21 cellular contexts compared by ENCODE assay signal in the genomic region with DNA sequence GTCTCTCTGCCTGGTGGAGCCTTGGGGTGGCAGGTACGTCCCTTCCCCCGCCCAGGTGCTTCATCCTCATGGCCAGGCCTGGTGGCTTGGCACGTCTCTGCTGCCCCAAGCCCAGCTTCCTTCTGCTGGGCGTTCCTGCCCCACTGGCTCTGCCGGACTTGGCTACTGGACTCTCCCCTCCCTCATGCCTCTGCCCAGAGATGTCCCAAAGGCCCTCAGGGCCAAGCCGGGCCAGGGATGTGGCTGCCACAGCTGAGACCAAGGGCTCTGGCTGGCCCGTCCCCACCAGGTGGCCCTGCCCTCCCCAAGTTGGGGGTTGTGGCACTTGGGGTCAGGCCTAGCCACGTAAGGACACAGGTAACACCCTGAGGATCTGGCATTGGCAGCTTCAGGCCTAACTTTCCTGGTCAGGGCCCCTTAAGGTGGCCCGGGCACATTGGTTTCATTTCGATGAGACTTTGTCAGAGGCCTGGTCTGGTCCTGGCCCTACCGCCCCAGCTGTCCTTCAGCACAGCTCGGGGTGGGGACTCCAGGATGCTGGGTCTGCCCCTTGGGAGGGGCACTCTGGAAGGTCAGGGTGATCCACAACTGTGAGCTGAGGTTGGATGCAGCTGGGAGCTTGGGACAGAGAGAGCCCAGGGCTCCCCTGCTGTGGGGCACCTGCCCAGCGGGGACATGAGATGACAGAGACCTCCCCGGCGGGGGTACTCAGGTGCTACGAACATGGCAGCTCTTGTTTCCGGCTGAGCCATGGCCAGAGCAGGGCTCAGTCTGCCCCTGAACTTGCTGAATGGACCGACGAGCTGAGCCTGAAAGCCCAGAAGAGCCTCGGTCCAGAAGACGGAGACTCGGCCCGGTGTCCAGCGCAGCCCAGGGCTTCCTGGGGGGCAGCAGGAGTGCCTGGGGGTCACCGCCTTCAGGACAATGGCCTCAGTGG. TPM values are rescaled to one million over a fixed set of nuclear protein-coding genes. Genes with fewer than 3 reads are reported as not detected.
DNase-seq lines count a peak whose midpoint lies in the region; ATAC-seq, FAIRE-seq and TF ChIP-seq lines count a peak whose summit lies in the region.
"Had no signal": no experiment of that assay in that cellular context is flagged by ENCODE, and none has a peak within 500 bp of the region (broad histone marks: within the 10 kb centered on the region; RNA-seq: fewer than 3 reads in every experiment).

No MANE protein-coding gene starts in this region.

- FAIRE-seq in kidney (lab: Jason Lieb, UNC), result no peak
- FAIRE-seq: colon, frontal cortex, K562, small intestine had no signal

- H3K27me3 ChIP-seq in RWPE2 (ENCODE audit: insufficient read depth, poor library complexity, severe bottlenecking), result no peaks in the 10 kb centered on the region
- H3K27me3 ChIP-seq in sigmoid colon, result peaks cover 7 to 24% (median 12%) of the 10 kb centered on the region in 3 donors

- 84 to 92% methylated on average over 25 of the region's 25 CpGs for WGBS in sigmoid colon, 2 donors

- H3K36me3 ChIP-seq in RWPE2 (ENCODE audit: low read depth) (no peaks in the 10 kb centered on the region), kidney (ENCODE audit: control insufficient read depth in 1 of 2, insufficient read depth in 2 of 2, low read length in 2 of 2) (no peaks in the 10 kb centered on the region), sigmoid colon (peaks cover 0 to 15% (median 8%) of the 10 kb centered on the region in 4 donors)

- peak; percentile 52 for DNase-seq in DMS53 (lab: John Stamatoyannopoulos, UW)
- no peak for DNase-seq in DMS53 treated with DMSO at 0.1 percent for 48 hours (lab: John Stamatoyannopoulos, UW; ENCODE audit: unreplicated experiment)
- no peak for DNase-seq in RWPE2 (ENCODE audit: low spot score)
- peak; percentile 75 for DNase-seq in kidney
- peak; percentile 43 for DNase-seq in sigmoid colon
- no peak for DNase-seq in kidney tubule cell (ENCODE audit: low spot score)
- DNase-seq in iPS-NIHi7 (ENCODE audit: extremely low spot score), result no peak
- no peak for DNase-seq in middle frontal gyrus (ENCODE audit: extremely low spot score, low spot score)
- DNase-seq: 8988T, activated gamma-delta T cell treated with Interleukin-2 at 50 U/mL for 16 hours, C1 segment of cervical spinal cord, DMS79 treated with DMSO at 0.1 percent for 48 hours, midbrain, NCI-H1092, NCI-H82, occipital lobe, small intestine had no signal

- TF ChIP-seq CTCF in RWPE2 (IDR thresholded peaks at IDR 0.05; ENCODE audit: poor library complexity, severe bottlenecking) (no peak), kidney (IDR thresholded peaks at IDR 0.05; ENCODE audit: borderline replicate concordance, extremely low read depth, insufficient read depth) (no peak), sigmoid colon (IDR thresholded peaks at IDR 0.05) (no peak)

- no peak for TF ChIP-seq EP300 in sigmoid colon (IDR thresholded peaks at IDR 0.05)

- H3K9me3 ChIP-seq in RWPE2 (ENCODE audit: severe bottlenecking) (no peaks in the 10 kb centered on the region), kidney (ENCODE audit: control insufficient read depth in 1 of 2, low read length in 2 of 2) (no peaks in the 10 kb centered on the region), sigmoid colon (no peaks in the 10 kb centered on the region)
- H3K9me3 ChIP-seq: upper lobe of left lung had no signal

- no peak overlapping the region for H3K27ac ChIP-seq in RWPE2 (ENCODE audit: poor library complexity, severe bottlenecking)
- H3K27ac ChIP-seq in kidney (ENCODE audit: low read depth in 2 of 2, low read length in 2 of 2), result no peak overlapping the region
- no peak overlapping the region for H3K27ac ChIP-seq in sigmoid colon
- H3K27ac ChIP-seq: upper lobe of left lung had no signal

- no peak for TF ChIP-seq POLR2A in sigmoid colon (IDR thresholded peaks at IDR 0.05)

- H3K4me3 ChIP-seq in RWPE2 (ENCODE audit: severe bottlenecking) (no peak overlapping the region), kidney (ENCODE audit: low read length in 2 of 2) (no peak overlapping the region), sigmoid colon (no peak overlapping the region)
- H3K4me3 ChIP-seq: K562, upper lobe of left lung had no signal

- ATAC-seq in RWPE2 (ENCODE audit: low read depth), result 0 out of 3 replicates have a peak, but pooled peaks have one; percentile 7
- ATAC-seq: K562 had no signal

- no peaks in the 10 kb centered on the region for H3K4me1 ChIP-seq in RWPE2 (ENCODE audit: insufficient read depth, poor library complexity, severe bottlenecking)
- no peaks in the 10 kb centered on the region for H3K4me1 ChIP-seq in kidney (ENCODE audit: control insufficient read depth in 1 of 2, insufficient read depth in 1 of 2, low read depth in 1 of 2, low read length in 2 of 2)
- H3K4me1 ChIP-seq in sigmoid colon, result peaks cover 0 to 14% (median 7%) of the 10 kb centered on the region in 4 donors

- H3K9ac ChIP-seq in kidney (ENCODE audit: low read length in 2 of 2), result no peak overlapping the region

- intact Hi-C loops in kidney (cut with DNase I), result no loop called here
- intact Hi-C loops in sigmoid colon (cut with DNase I), result no loop called here

RNA-seq across cellular contexts. Expression of a gene that starts 2.9 kb away (rescaled TPM):
- total RNA-seq in kidney, result 3.1 TPM
- not detected for polyA plus RNA-seq in kidney (ENCODE audit: insufficient read depth, low read depth, low replicate concordance)
- total RNA-seq in sigmoid colon, result not detected
- 1 to 10 TPM in 2 of 3 donors, not detected in 1; 1.2 to 1.4 TPM for polyA plus RNA-seq in sigmoid colon

RNA-seq across cellular contexts. Expression of a gene that starts 37.9 kb away (rescaled TPM):
- total RNA-seq in kidney (39.5 TPM), sigmoid colon (10 to 100 TPM in 3 of 4 donors, 1 to 10 TPM in 1; 7.7 to 38.2 (median 18.2) TPM)
- polyA plus RNA-seq in kidney (ENCODE audit: insufficient read depth, low read depth, low replicate concordance) (5.1 TPM), sigmoid colon (10 to 100 TPM; 10.2 to 32.5 (median 12.6) TPM)

Comparison
In these comparisons a context has a peak if more than half of its experiments do, and no peak if none do; other contexts are left out.
1. DNase-seq: peak in DMS53 (single experiment), kidney (single experiment) and sigmoid colon (single experiment); none in DMS53 treated with DMSO at 0.1 percent for 48 hours (single experiment), RWPE2 (single experiment), kidney tubule cell (single experiment), iPS-NIHi7 (single experiment) and middle frontal gyrus (single experiment).